Comparison of ENCODE assay signal across 9 cellular contexts in the genomic region with DNA sequence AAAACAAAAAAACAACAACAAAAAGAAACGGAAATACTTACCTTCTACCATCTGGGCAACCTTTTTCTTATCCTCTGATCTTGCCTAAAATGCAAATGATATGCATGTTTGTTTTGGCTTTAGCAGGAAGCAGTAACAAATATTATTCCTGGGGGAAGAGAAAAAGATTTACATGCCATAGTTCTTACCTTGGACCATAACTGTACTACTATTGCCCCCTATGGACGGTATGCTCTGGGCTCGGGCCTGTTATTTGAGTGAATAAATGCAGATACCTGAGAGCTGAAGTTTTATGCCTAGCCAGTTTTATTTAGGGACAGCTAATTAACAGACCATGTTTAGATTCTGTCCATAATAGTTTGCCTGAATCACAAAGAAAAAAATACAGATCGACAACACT. TPM values are rescaled to one million over a fixed set of nuclear protein-coding genes. Genes with fewer than 3 reads are reported as not detected.
A peak's percentile ranks its signal among the peaks of the same experiment; 100 is the strongest.
DNase-seq lines count a peak whose midpoint lies in the region; ATAC-seq, FAIRE-seq and TF ChIP-seq lines count a peak whose summit lies in the region.
"Had no signal": no experiment of that assay in that cellular context is flagged by ENCODE, and none has a peak within 500 bp of the region (broad histone marks: within the 10 kb centered on the region; RNA-seq: fewer than 3 reads in every experiment).

No MANE protein-coding gene starts in this region.

- H3K27ac ChIP-seq in upper lobe of right lung, result no peak overlapping the region

- H3K27me3 ChIP-seq in upper lobe of right lung, result no peaks in the 10 kb centered on the region

- no peaks in the 10 kb centered on the region for H3K9me3 ChIP-seq in upper lobe of right lung

- FAIRE-seq in RCC 7860 (lab: Jason Lieb, UNC), result no peak

- TF ChIP-seq CTCF in upper lobe of right lung (IDR thresholded peaks at IDR 0.05), result peak; percentile 36

- peak in 4 of 6 experiments; percentile 17 to 44 (median 28) for DNase-seq in stimulated activated naive CD4-positive, alpha-beta T cell (lab: John Stamatoyannopoulos, UW)
- no peak for DNase-seq in stimulated activated naive CD4-positive, alpha-beta T cell treated with Interleukin-2 at 50 U/mL for 16 hours (lab: John Stamatoyannopoulos, UW)
- DNase-seq in RCC 7860 (ENCODE audit: low spot score) (peak; percentile 8), erythroblast (lab: John Stamatoyannopoulos, UW) (peak; percentile 9 to 34), upper lobe of right lung (no peak), HPDE6-E6E7 (ENCODE audit: extremely low spot score) (no peak), NCI-H510A (lab: John Stamatoyannopoulos, UW) (no peak), HuH-7.5 (ENCODE audit: low spot score) (no peak)

- TF ChIP-seq POLR2A in erythroblast (IDR thresholded peaks at IDR 0.05; ENCODE audit: low read length), result no peak

- no peaks in the 10 kb centered on the region for H3K36me3 ChIP-seq in upper lobe of right lung

- peak; percentile 24 for ATAC-seq in upper lobe of right lung

- H3K4me1 ChIP-seq in upper lobe of right lung, result no peaks in the 10 kb centered on the region

- intact Hi-C loops in upper lobe of right lung (cut with DNase I), result loop anchor here (10.0 kb wide), 1 partner anchor 58 kb away; no protein-coding TSS in a partner anchor

- no peak overlapping the region for H3K4me3 ChIP-seq in upper lobe of right lung

RNA-seq across cellular contexts. Expression of a gene that starts 12.6 kb away (rescaled TPM):
- total RNA-seq in upper lobe of right lung, result 5.4 TPM

RNA-seq across cellular contexts. Expression of a gene that starts 37.4 kb away (rescaled TPM):
- total RNA-seq in upper lobe of right lung, result not detected
- total RNA-seq: pulmonary artery endothelial cell had no signal

Comparison
In these comparisons a context has a peak if more than half of its experiments do, and no peak if none do; other contexts are left out.
1. DNase-seq: peak in stimulated activated naive CD4-positive, alpha-beta T cell (4 of 6), RCC 7860 (single experiment) and erythroblast (2 of 2); none in stimulated activated naive CD4-positive, alpha-beta T cell treated with Interleukin-2 at 50 U/mL for 16 hours (single experiment), upper lobe of right lung (single experiment), HPDE6-E6E7 (single experiment), NCI-H510A (single experiment) and HuH-7.5 (single experiment).